In the genomic region with DNA sequence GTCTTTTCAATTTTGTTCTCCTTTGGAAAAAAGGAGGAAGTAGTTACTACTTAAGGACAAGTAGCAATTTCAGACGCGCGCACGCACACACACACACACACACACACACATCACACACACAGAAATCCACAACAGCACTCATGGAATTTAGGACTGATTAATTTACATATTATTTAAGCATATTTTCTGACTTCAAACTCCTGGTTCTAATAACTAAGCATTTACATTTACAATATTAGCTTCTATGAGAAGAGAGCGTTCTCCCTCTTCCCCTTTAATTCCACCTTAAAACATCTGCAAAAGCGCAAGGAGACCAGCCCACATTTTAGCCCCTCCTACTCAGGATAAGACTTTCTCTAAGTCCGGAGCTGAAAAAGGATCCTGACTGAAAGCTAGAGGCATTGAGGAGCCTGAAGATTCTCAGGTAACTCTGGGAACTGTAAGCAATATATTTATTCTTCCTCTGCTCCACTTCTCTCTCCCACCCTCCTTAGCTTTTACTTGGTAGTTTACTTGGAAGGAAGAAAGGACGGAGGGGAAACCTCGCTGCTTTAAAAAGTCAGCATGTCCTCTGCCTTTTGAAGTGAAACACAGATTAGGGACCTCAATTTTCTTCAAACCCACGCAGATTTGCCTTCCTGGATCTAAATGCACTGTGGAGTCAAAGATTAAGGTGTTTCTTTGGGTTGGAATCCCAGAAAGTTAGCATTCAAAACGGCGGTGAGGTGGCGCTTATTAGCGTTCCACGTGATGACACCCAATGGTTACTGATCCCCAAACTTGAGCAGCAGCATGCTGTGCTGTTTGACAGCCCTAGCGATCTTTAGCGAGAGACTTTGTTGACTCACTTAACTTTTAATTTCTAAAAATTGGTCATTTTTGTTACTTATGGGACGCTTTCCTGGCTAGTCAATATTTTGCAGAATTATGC, we compare ENCODE assay signal across 8 cellular contexts. TPM values are rescaled to one million over a fixed set of nuclear protein-coding genes. Genes with fewer than 3 reads are reported as not detected.
DNase-seq lines count a peak whose midpoint lies in the region; ATAC-seq and TF ChIP-seq lines count a peak whose summit lies in the region.
"Had no signal": no experiment of that assay in that cellular context is flagged by ENCODE, and none has a peak within 500 bp of the region (broad histone marks: within the 10 kb centered on the region; RNA-seq: fewer than 3 reads in every experiment).

Gene PLA2G4A (plus strand): TSS at position 338 of the 931 bp plus-strand sequence. CDS start 25,406 bp downstream, outside the sequence.

- peak; percentile 42 for ATAC-seq in activated B cell treated with CpG ODN at 0.5 μM for 24 hours (ENCODE audit: low read depth)

- H3K27me3 Mint-ChIP-seq in activated B cell treated with CpG ODN at 0.5 μM for 24 hours = peaks cover 5% of the 10 kb centered on the region
- peaks cover 10% of the 10 kb centered on the region for H3K27me3 Mint-ChIP-seq in neural crest cell (ENCODE audit: low read depth)

- peak; percentile 56 for DNase-seq in GM13976 (ENCODE audit: low spot score)
- DNase-seq in H4 (ENCODE audit: low spot score) = peak; percentile 74
- DNase-seq in KBM-7 = peak; percentile 93
- no peak for DNase-seq in activated B cell treated with CpG ODN at 0.5 μM for 24 hours
- peak; percentile 42 for DNase-seq in fibroblast of the conjunctiva (ENCODE audit: low read depth)
- no peak for DNase-seq in neural crest cell (ENCODE audit: low read depth, low spot score)
- no peak for DNase-seq in NCI-H146 treated with DMSO at 0.1 percent for 48 hours (lab: John Stamatoyannopoulos, UW; ENCODE audit: unreplicated experiment)

- H3K9me3 Mint-ChIP-seq in activated B cell treated with CpG ODN at 0.5 μM for 24 hours (no peaks in the 10 kb centered on the region), neural crest cell (no peaks in the 10 kb centered on the region)

- intact Hi-C loops in activated B cell treated with CpG ODN at 0.5 μM for 24 hours (cut with micrococcal nuclease) = no loop called here

- peaks cover 11% of the 10 kb centered on the region for H3K4me1 Mint-ChIP-seq in activated B cell treated with CpG ODN at 0.5 μM for 24 hours
- peaks cover 15% of the 10 kb centered on the region for H3K4me1 Mint-ChIP-seq in neural crest cell

- CTCF ChIA-PET in activated B cell treated with CpG ODN at 0.5 μM for 24 hours (lab: Charles Lee) = no interaction called here

- in situ Hi-C loops in GM13976 (cut with MboI; ENCODE audit: low sequenced_read_pairs, unreplicated experiment) = no loop called here
- in situ Hi-C loops in KBM-7 (cut with MboI; ENCODE audit: low pct_unique_long_range_greater_than_20kb, low sequenced_read_pairs) = no loop called here

- H3K27ac Mint-ChIP-seq in activated B cell treated with CpG ODN at 0.5 μM for 24 hours (no peak within 1 kb of the TSS), neural crest cell (ENCODE audit: unreplicated experiment) (no peak within 1 kb of the TSS)

- no peaks in the 10 kb centered on the region for H3K36me3 Mint-ChIP-seq in activated B cell treated with CpG ODN at 0.5 μM for 24 hours (ENCODE audit: low read depth)
- no peaks in the 10 kb centered on the region for H3K36me3 Mint-ChIP-seq in neural crest cell (ENCODE audit: low read depth)

- H3K4me3 Mint-ChIP-seq in activated B cell treated with CpG ODN at 0.5 μM for 24 hours (peak within 1 kb of the TSS; percentile 78), neural crest cell (peak within 1 kb of the TSS; percentile 83)

- TF ChIP-seq CTCF in GM13976 (IDR thresholded peaks at IDR 0.05; ENCODE audit: borderline replicate concordance, control extremely low read depth, extremely low read depth, insufficient read depth, missing control alignments) (no peak), activated B cell treated with CpG ODN at 0.5 μM for 24 hours (IDR thresholded peaks at IDR 0.05) (no peak), neural crest cell (conservative IDR thresholded peaks at IDR 0.05) (no peak)

- POLR2A ChIA-PET in activated B cell treated with CpG ODN at 0.5 μM for 24 hours (lab: Charles Lee) = no interaction called here

RNA-seq across cellular contexts. Expression of gene PLA2G4A, which starts in this region (rescaled TPM):
- 17.7 and 24.2 TPM in 2 replicates for total RNA-seq in H4 (2014; rRNA removed; shearing (Covaris generic))
- total RNA-seq in activated B cell treated with CpG ODN at 0.5 μM for 24 hours (not detected in 2 replicates), neural crest cell (4.5 and 5.1 TPM in 2 replicates)
- total RNA-seq: myocyte had no signal

Comparison
In these comparisons a context has a peak if more than half of its experiments do, and no peak if none do; other contexts are left out.
1. Peak in ATAC-seq in activated B cell treated with CpG ODN at 0.5 μM for 24 hours; RNA of the gene not detected or under 1 TPM.
2. DNase-seq: peak in GM13976 (single experiment), H4 (single experiment), KBM-7 (single experiment) and fibroblast of the conjunctiva (single experiment); none in activated B cell treated with CpG ODN at 0.5 μM for 24 hours (single experiment), neural crest cell (single experiment) and NCI-H146 treated with DMSO at 0.1 percent for 48 hours (single experiment).